In genomic region chr11:45266693-45267451, GRCh38 we compare ENCODE assay signal across 11 cellular contexts. TPM values are rescaled to one million over a fixed set of nuclear protein-coding genes. Genes with fewer than 3 reads are reported as not detected.
A peak's percentile ranks its signal among the peaks of the same experiment; 100 is the strongest.
DNase-seq lines count a peak whose midpoint lies in the region; ATAC-seq and TF ChIP-seq lines count a peak whose summit lies in the region.
"Had no signal": no experiment of that assay in that cellular context is flagged by ENCODE, and none has a peak within 500 bp of the region (broad histone marks: within the 10 kb centered on the region; RNA-seq: fewer than 3 reads in every experiment).

No MANE protein-coding gene starts in this region.

- no peaks in the 10 kb centered on the region for H3K4me1 Mint-ChIP-seq in activated T-cell treated with anti-CD3 and anti-CD28 coated beads, Interleukin-2, amount 50 U/mL, for 4 hours (ENCODE audit: low read depth)

- H3K36me3 Mint-ChIP-seq in activated T-cell treated with anti-CD3 and anti-CD28 coated beads, Interleukin-2, amount 50 U/mL, for 4 hours (ENCODE audit: insufficient read depth), result no peaks in the 10 kb centered on the region
- H3K36me3 Mint-ChIP-seq: CD8-positive, alpha-beta T cell had no signal

- H3K4me3 Mint-ChIP-seq in activated T-cell treated with anti-CD3 and anti-CD28 coated beads, Interleukin-2, amount 50 U/mL, for 4 hours, result no peak overlapping the region
- H3K4me3 Mint-ChIP-seq: CD8-positive, alpha-beta T cell had no signal

- DNase-seq in activated T-cell treated with anti-CD3 and anti-CD28 coated beads for 48 hours (ENCODE audit: low read depth) (peak; percentile 17), NAMALWA (ENCODE audit: low spot score) (peak; percentile 30), erythroblast (lab: John Stamatoyannopoulos, UW) (peak; percentile 27 to 53), middle frontal gyrus (ENCODE audit: extremely low spot score, low spot score) (no peak), NCI-H345 treated with DMSO at 0.1 percent for 48 hours (lab: John Stamatoyannopoulos, UW; ENCODE audit: unreplicated experiment) (no peak)
- no peak for DNase-seq in activated T-cell treated with anti-CD3 and anti-CD28 coated beads, Interleukin-2, amount 50 U/mL, for 4 hours
- DNase-seq in stimulated activated CD4-positive, alpha-beta T cell treated with anti-CD3 and anti-CD28 coated beads, Interleukin-4, amount 100 ng/mL, for 48 hours (ENCODE audit: low read depth in 2 of 2), result peak; percentile 20 to 55
- DNase-seq: activated naive CD4-positive, alpha-beta T cell treated with anti-CD3 and anti-CD28 coated beads, Interleukin-2, amount 50 U/mL, for 16 hours had no signal

- H3K9me3 Mint-ChIP-seq in activated T-cell treated with anti-CD3 and anti-CD28 coated beads, Interleukin-2, amount 50 U/mL, for 4 hours, result no peaks in the 10 kb centered on the region

- peaks cover 63% of the 10 kb centered on the region for H3K27me3 Mint-ChIP-seq in activated T-cell treated with anti-CD3 and anti-CD28 coated beads, Interleukin-2, amount 50 U/mL, for 4 hours (ENCODE audit: low read depth)

- ATAC-seq in activated T-cell treated with anti-CD3 and anti-CD28 coated beads, Interleukin-2, amount 50 U/mL, for 4 hours, result no peak
- ATAC-seq in GM19324 (IDR thresholded peaks at IDR 0.05; ENCODE audit: low FRiP score, unreplicated experiment), result no peak
- ATAC-seq: CD8-positive, alpha-beta T cell had no signal

- TF ChIP-seq POLR2A in erythroblast (IDR thresholded peaks at IDR 0.05; ENCODE audit: low read length), result no peak

RNA-seq across cellular contexts. Expression of gene SYT13, which starts 19.3 kb away (rescaled TPM):
- total RNA-seq in activated T-cell treated with anti-CD3 and anti-CD28 coated beads, Interleukin-2, amount 50 U/mL, for 4 hours, result under 1 TPM in 1 of 3 donors, not detected in 2; 0.05 TPM
- total RNA-seq: CD8-positive, alpha-beta T cell; thoracic aorta had no signal

Comparison
In these comparisons a context has a peak if more than half of its experiments do, and no peak if none do; other contexts are left out.
1. DNase-seq: peak in activated T-cell treated with anti-CD3 and anti-CD28 coated beads for 48 hours (single experiment), NAMALWA (single experiment), erythroblast (2 of 2) and stimulated activated CD4-positive, alpha-beta T cell treated with anti-CD3 and anti-CD28 coated beads, Interleukin-4, amount 100 ng/mL, for 48 hours (2 of 2); none in activated T-cell treated with anti-CD3 and anti-CD28 coated beads, Interleukin-2, amount 50 U/mL, for 4 hours (single experiment), middle frontal gyrus (single experiment) and NCI-H345 treated with DMSO at 0.1 percent for 48 hours (single experiment).